13 cellular contexts compared by ENCODE assay signal in genomic region chr3:190229632-190230424, GRCh38.
DNase-seq lines count a peak whose midpoint lies in the region; ATAC-seq and TF ChIP-seq lines count a peak whose summit lies in the region.
"Had no signal": no experiment of that assay in that cellular context is flagged by ENCODE, and none has a peak within 500 bp of the region (broad histone marks: within the 10 kb centered on the region; RNA-seq: fewer than 3 reads in every experiment).

No MANE protein-coding gene starts in this region.

- no peaks in the 10 kb centered on the region for H3K27me3 ChIP-seq in body of pancreas
- no peaks in the 10 kb centered on the region for H3K27me3 ChIP-seq in WERI-Rb-1 (ENCODE audit: insufficient read depth, low read depth, severe bottlenecking)
- H3K27me3 ChIP-seq: spleen had no signal

- no peak overlapping the region for H3K4me3 ChIP-seq in body of pancreas
- H3K4me3 ChIP-seq in WERI-Rb-1 (ENCODE audit: low read depth, low read length) = no peak overlapping the region
- H3K4me3 ChIP-seq: spleen had no signal

- CTCF ChIA-PET in activated CD8-positive, alpha-beta T cell treated with anti-CD3 and anti-CD28 coated beads for 36 hours (lab: Charles Lee) = interaction anchor here (1.0 kb wide), 1 partner anchor 92 kb away, joined by 3 read pairs; the partner anchor contains the start of gene CLDN1

- ATAC-seq in GM18868 (IDR thresholded peaks at IDR 0.05; ENCODE audit: unreplicated experiment) (peak; percentile 58), HG03432 (IDR thresholded peaks at IDR 0.05; ENCODE audit: unreplicated experiment) (peak; percentile 62), body of pancreas (peak; percentile 63)
- ATAC-seq in activated CD8-positive, alpha-beta T cell treated with anti-CD3 and anti-CD28 coated beads for 36 hours = no peak

- POLR2A ChIA-PET in activated CD8-positive, alpha-beta T cell treated with anti-CD3 and anti-CD28 coated beads for 36 hours (lab: Charles Lee) = no interaction called here

- H3K36me3 ChIP-seq in body of pancreas (replicated peaks in 1 of 2; ENCODE audit: insufficient read depth in 1 of 2, low read depth in 2 of 2) (no peaks in the 10 kb centered on the region), WERI-Rb-1 (no peaks in the 10 kb centered on the region)
- H3K36me3 ChIP-seq: spleen had no signal

- peaks cover 8% of the 10 kb centered on the region for H3K27me3 Mint-ChIP-seq in activated CD8-positive, alpha-beta T cell treated with anti-CD3 and anti-CD28 coated beads for 36 hours

- H3K36me3 Mint-ChIP-seq in activated CD8-positive, alpha-beta T cell treated with anti-CD3 and anti-CD28 coated beads for 36 hours (ENCODE audit: low read depth) = no peaks in the 10 kb centered on the region

- intact Hi-C loops in body of pancreas (cut with DNase I) = no loop called here
- intact Hi-C loops in activated CD8-positive, alpha-beta T cell treated with anti-CD3 and anti-CD28 coated beads for 36 hours (cut with micrococcal nuclease) = loop anchor here (5.0 kb wide), 2 partner anchors 92 to 192 kb away; partner anchors contain the start of gene CLDN1

- peaks cover 8% of the 10 kb centered on the region for H3K4me1 ChIP-seq in body of pancreas

- no peak for TF ChIP-seq POLR2A in body of pancreas (IDR thresholded peaks at IDR 0.05)

- H3K9me3 ChIP-seq in body of pancreas (no peaks in the 10 kb centered on the region), WERI-Rb-1 (ENCODE audit: severe bottlenecking) (no peaks in the 10 kb centered on the region)
- H3K9me3 ChIP-seq: spleen had no signal

- no peaks in the 10 kb centered on the region for H3K9me3 Mint-ChIP-seq in activated CD8-positive, alpha-beta T cell treated with anti-CD3 and anti-CD28 coated beads for 36 hours
- H3K9me3 Mint-ChIP-seq: activated naive CD4-positive, alpha-beta T cell treated with anti-CD3 and anti-CD28 coated beads for 36 hours; stimulated activated naive CD8-positive, alpha-beta T cell treated with anti-CD3 and anti-CD28 coated beads, Interleukin-15, Interleukin-2, amounts not matched to agents 100 ng/mL and 50 ng/mL, for 24 hours had no signal

- H3K4me1 Mint-ChIP-seq in activated CD8-positive, alpha-beta T cell treated with anti-CD3 and anti-CD28 coated beads for 36 hours (ENCODE audit: low read depth) = no peaks in the 10 kb centered on the region

- DNase-seq in body of pancreas (peak in 1 of 4 donors; percentile 3), myocyte (ENCODE audit: low read depth) (peak; percentile 4), NCI-H128 (lab: John Stamatoyannopoulos, UW; ENCODE audit: unreplicated experiment) (no peak), WERI-Rb-1 (no peak)
- DNase-seq in activated CD8-positive, alpha-beta T cell treated with anti-CD3 and anti-CD28 coated beads for 36 hours = no peak
- no peak for DNase-seq in activated CD4-positive, CD25-positive, alpha-beta regulatory T cell treated with anti-CD3 and anti-CD28 coated beads, Interleukin-2, amount 50 U/mL, for 72 hours
- DNase-seq: activated naive CD4-positive, alpha-beta T cell treated with anti-CD3 and anti-CD28 coated beads for 36 hours; DND-41; NCI-H748 treated with DMSO at 0.1 percent for 48 hours; spleen had no signal

- no peak overlapping the region for H3K4me3 Mint-ChIP-seq in activated CD8-positive, alpha-beta T cell treated with anti-CD3 and anti-CD28 coated beads for 36 hours
- H3K4me3 Mint-ChIP-seq: activated naive CD4-positive, alpha-beta T cell treated with anti-CD3 and anti-CD28 coated beads for 36 hours; stimulated activated naive CD8-positive, alpha-beta T cell treated with anti-CD3 and anti-CD28 coated beads, Interleukin-15, Interleukin-2, amounts not matched to agents 100 ng/mL and 50 ng/mL, for 24 hours had no signal

- peak overlapping the region in 2 of 4 donors; percentile 29 to 58 for H3K27ac ChIP-seq in body of pancreas
- no peak overlapping the region for H3K27ac ChIP-seq in WERI-Rb-1

- TF ChIP-seq CTCF in body of pancreas (IDR thresholded peaks at IDR 0.05) = no peak
- no peak for TF ChIP-seq CTCF in WERI-Rb-1 (IDR thresholded peaks at IDR 0.05; ENCODE audit: low read depth, low read length)
- TF ChIP-seq CTCF in activated CD8-positive, alpha-beta T cell treated with anti-CD3 and anti-CD28 coated beads for 36 hours (IDR thresholded peaks at IDR 0.05) = no peak

- no peak overlapping the region for H3K27ac Mint-ChIP-seq in activated CD8-positive, alpha-beta T cell treated with anti-CD3 and anti-CD28 coated beads for 36 hours
- H3K27ac Mint-ChIP-seq: activated naive CD4-positive, alpha-beta T cell treated with anti-CD3 and anti-CD28 coated beads for 36 hours; stimulated activated naive CD8-positive, alpha-beta T cell treated with anti-CD3 and anti-CD28 coated beads, Interleukin-15, Interleukin-2, amounts not matched to agents 100 ng/mL and 50 ng/mL, for 24 hours had no signal

- 64 to 72% methylated on average over 4 of the region's 4 CpGs for WGBS in body of pancreas, 2 donors
